Comparison of ENCODE assay signal across 21 cellular contexts in the genomic region with DNA sequence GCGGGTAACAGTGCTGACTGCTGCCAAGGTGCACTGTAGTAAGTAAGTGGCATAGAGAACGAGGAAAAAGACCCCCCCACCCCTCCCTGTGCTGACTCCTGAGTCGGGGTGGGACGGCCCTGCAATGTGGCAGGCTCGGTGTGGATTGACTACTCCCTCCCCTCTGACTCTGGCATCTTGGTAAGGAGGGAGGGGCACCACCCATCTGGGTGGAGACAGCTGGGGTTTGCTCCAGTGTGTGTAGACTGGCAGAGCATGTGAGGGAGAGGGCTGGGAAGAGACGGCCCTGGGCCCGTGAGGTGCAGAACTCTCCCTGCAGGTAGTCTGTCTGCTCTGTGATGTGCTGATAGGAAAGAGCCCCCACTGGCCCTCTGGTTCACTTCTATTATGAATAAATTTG. TPM values are rescaled to one million over a fixed set of nuclear protein-coding genes. Genes with fewer than 3 reads are reported as not detected.
DNase-seq lines count a peak whose midpoint lies in the region; ATAC-seq and TF ChIP-seq lines count a peak whose summit lies in the region.
"Had no signal": no experiment of that assay in that cellular context is flagged by ENCODE, and none has a peak within 500 bp of the region (broad histone marks: within the 10 kb centered on the region; RNA-seq: fewer than 3 reads in every experiment).

No MANE protein-coding gene starts in this region.

- POLR2A ChIA-PET in activated CD4-positive, alpha-beta T cell treated with anti-CD3 and anti-CD28 coated beads, Interleukin-2, amount 10 ng/mL, durations not matched to agents 7 days and 5 days (lab: Charles Lee) = no interaction called here
- POLR2A ChIA-PET in CD8-positive, alpha-beta T cell (lab: Charles Lee) = interaction anchor here (0.9 to 1.5 kb wide), 2 partner anchors 24 to 30 kb away, joined by 3 read pairs; no protein-coding TSS in a partner anchor
- POLR2A ChIA-PET in naive thymus-derived CD8-positive, alpha-beta T cell (lab: Charles Lee) = interaction anchor here (0.6 to 1.4 kb wide), 3 partner anchors 10 to 75 kb away, joined by 3 to 4 read pairs (median 3); no protein-coding TSS in a partner anchor

- peaks cover 19% of the 10 kb centered on the region for H3K4me1 ChIP-seq in CD8-positive, alpha-beta T cell (ENCODE audit: insufficient read depth, low read length)
- H3K4me1 ChIP-seq: esophagus muscularis mucosa, upper lobe of left lung had no signal

- intact Hi-C loops in CD8-positive, alpha-beta T cell (cut with DNase I, micrococcal nuclease) = no loop called here

- H3K9me3 ChIP-seq in CD8-positive, alpha-beta T cell (ENCODE audit: low read length) = no peaks in the 10 kb centered on the region
- H3K9me3 ChIP-seq: esophagus muscularis mucosa, right lobe of liver, upper lobe of left lung had no signal

- H3K27me3 Mint-ChIP-seq in activated CD4-positive, alpha-beta T cell treated with anti-CD3 and anti-CD28 coated beads, Interleukin-2, amount 10 ng/mL, durations not matched to agents 7 days and 5 days = no peaks in the 10 kb centered on the region
- no peaks in the 10 kb centered on the region for H3K27me3 Mint-ChIP-seq in CD8-positive, alpha-beta T cell (ENCODE audit: low read depth)
- H3K27me3 Mint-ChIP-seq in naive thymus-derived CD8-positive, alpha-beta T cell = no peaks in the 10 kb centered on the region
- H3K27me3 Mint-ChIP-seq: stimulated activated naive CD8-positive, alpha-beta T cell treated with anti-CD3 and anti-CD28 coated beads, Interleukin-15, Interleukin-2, amounts not matched to agents 100 ng/mL and 50 ng/mL, for 24 hours had no signal

- H3K4me3 Mint-ChIP-seq in activated CD4-positive, alpha-beta T cell treated with anti-CD3 and anti-CD28 coated beads, Interleukin-2, amount 10 ng/mL, durations not matched to agents 7 days and 5 days = peak overlapping the region; percentile 28
- peak overlapping the region; percentile 61 for H3K4me3 Mint-ChIP-seq in CD8-positive, alpha-beta T cell
- H3K4me3 Mint-ChIP-seq in naive thymus-derived CD8-positive, alpha-beta T cell = peak overlapping the region; percentile 39 to 80 (median 69)
- H3K4me3 Mint-ChIP-seq: stimulated activated naive CD8-positive, alpha-beta T cell treated with anti-CD3 and anti-CD28 coated beads, Interleukin-15, Interleukin-2, amounts not matched to agents 100 ng/mL and 50 ng/mL, for 24 hours; T-helper 1 cell treated with Interleukin-12 subunit alpha and Interleukin-12 subunit beta and Interleukin-4 antibody, amounts not matched to agents 30 μg/mL and 1 μg/mL, for 36 hours had no signal

- H3K36me3 ChIP-seq in CD8-positive, alpha-beta T cell (ENCODE audit: insufficient read depth, low read length) = peaks cover 9% of the 10 kb centered on the region

- no peaks in the 10 kb centered on the region for H3K9me3 Mint-ChIP-seq in activated CD4-positive, alpha-beta T cell treated with anti-CD3 and anti-CD28 coated beads, Interleukin-2, amount 10 ng/mL, durations not matched to agents 7 days and 5 days
- no peaks in the 10 kb centered on the region for H3K9me3 Mint-ChIP-seq in CD8-positive, alpha-beta T cell
- peaks cover 0 to 4% (median 0%) of the 10 kb centered on the region in 9 donors for H3K9me3 Mint-ChIP-seq in naive thymus-derived CD8-positive, alpha-beta T cell
- H3K9me3 Mint-ChIP-seq: stimulated activated naive CD8-positive, alpha-beta T cell treated with anti-CD3 and anti-CD28 coated beads, Interleukin-15, Interleukin-2, amounts not matched to agents 100 ng/mL and 50 ng/mL, for 24 hours; T-helper 1 cell treated with Interleukin-12 subunit alpha and Interleukin-12 subunit beta and Interleukin-4 antibody, amounts not matched to agents 30 μg/mL and 1 μg/mL, for 36 hours had no signal

- ATAC-seq in CD8-positive, alpha-beta T cell = no peak
- peak; percentile 39 to 56 for ATAC-seq in naive thymus-derived CD8-positive, alpha-beta T cell
- ATAC-seq in GM18870 (IDR thresholded peaks at IDR 0.05; ENCODE audit: unreplicated experiment) = no peak
- ATAC-seq in HG03520 (IDR thresholded peaks at IDR 0.05; ENCODE audit: unreplicated experiment) = no peak
- ATAC-seq: activated CD4-positive, CD25-positive, alpha-beta regulatory T cell treated with anti-CD3 and anti-CD28 coated beads, Interleukin-2, amount 50 U/mL, for 24 hours; K562; left lobe of liver; right lobe of liver had no signal

- DNase-seq in activated CD4-positive, alpha-beta T cell treated with anti-CD3 and anti-CD28 coated beads, Interleukin-2, amount 10 ng/mL, durations not matched to agents 7 days and 5 days = no peak
- no peak for DNase-seq in activated CD4-positive, alpha-beta T cell treated with anti-CD3 and anti-CD28 coated beads, Interleukin-2, amount 50 U/mL, for 4 hours
- DNase-seq in CD8-positive, alpha-beta T cell = no peak
- peak in 2 of 10 donors; percentile 6 to 62 for DNase-seq in naive thymus-derived CD8-positive, alpha-beta T cell
- DNase-seq in middle frontal gyrus (ENCODE audit: extremely low spot score, low spot score) = no peak
- DNase-seq: activated CD8-positive, alpha-beta memory T cell treated with anti-CD3 and anti-CD28 coated beads, Interleukin-2, amount 50 U/mL, for 48 hours; H7; MV-4-11; occipital lobe; OCI-M1 had no signal

- H3K4me3 ChIP-seq in CD8-positive, alpha-beta T cell (ENCODE audit: low read depth, low read length) = no peak overlapping the region
- H3K4me3 ChIP-seq: esophagus muscularis mucosa, K562, right lobe of liver, upper lobe of left lung had no signal

- H3K27ac ChIP-seq in CD8-positive, alpha-beta T cell (ENCODE audit: low read depth, low read length) = no peak overlapping the region
- peak overlapping the region; percentile 80 for H3K27ac ChIP-seq in VCaP
- H3K27ac ChIP-seq: esophagus muscularis mucosa, right lobe of liver, upper lobe of left lung had no signal

- TF ChIP-seq CTCF in CD8-positive, alpha-beta T cell (IDR thresholded peaks at IDR 0.05) = no peak
- no peak for TF ChIP-seq CTCF in VCaP (conservative IDR thresholded peaks at IDR 0.05)

- H3K36me3 Mint-ChIP-seq in activated CD4-positive, alpha-beta T cell treated with anti-CD3 and anti-CD28 coated beads, Interleukin-2, amount 10 ng/mL, durations not matched to agents 7 days and 5 days (ENCODE audit: low read depth) = peaks cover 30% of the 10 kb centered on the region
- H3K36me3 Mint-ChIP-seq in CD8-positive, alpha-beta T cell = peaks cover 75% of the 10 kb centered on the region
- H3K36me3 Mint-ChIP-seq in naive thymus-derived CD8-positive, alpha-beta T cell = peaks cover 0 to 56% (median 26%) of the 10 kb centered on the region in 3 donors

- CTCF ChIA-PET in activated CD4-positive, alpha-beta T cell treated with anti-CD3 and anti-CD28 coated beads, Interleukin-2, amount 10 ng/mL, durations not matched to agents 7 days and 5 days (lab: Charles Lee) = interaction anchor here (0.6 kb wide), 1 partner anchor 741 kb away, joined by 3 read pairs; no protein-coding TSS in a partner anchor
- CTCF ChIA-PET in CD8-positive, alpha-beta T cell (lab: Charles Lee) = interaction anchor here (0.9 to 1.8 kb wide), 3 partner anchors 16 to 160 kb away, joined by 3 to 7 read pairs (median 3); no protein-coding TSS in a partner anchor

- peaks cover 25% of the 10 kb centered on the region for H3K4me1 Mint-ChIP-seq in activated CD4-positive, alpha-beta T cell treated with anti-CD3 and anti-CD28 coated beads, Interleukin-2, amount 10 ng/mL, durations not matched to agents 7 days and 5 days
- peaks cover 40% of the 10 kb centered on the region for H3K4me1 Mint-ChIP-seq in CD8-positive, alpha-beta T cell (ENCODE audit: low read depth)
- H3K4me1 Mint-ChIP-seq in naive thymus-derived CD8-positive, alpha-beta T cell = peaks cover 25 to 40% (median 33%) of the 10 kb centered on the region in 4 donors

- peak overlapping the region; percentile 77 for H3K27ac Mint-ChIP-seq in activated CD4-positive, alpha-beta T cell treated with anti-CD3 and anti-CD28 coated beads, Interleukin-2, amount 10 ng/mL, durations not matched to agents 7 days and 5 days
- peak overlapping the region; percentile 84 for H3K27ac Mint-ChIP-seq in CD8-positive, alpha-beta T cell
- H3K27ac Mint-ChIP-seq in naive thymus-derived CD8-positive, alpha-beta T cell = peak overlapping the region; percentile 52 to 92 (median 88)
- H3K27ac Mint-ChIP-seq: T-helper 1 cell treated with Interleukin-12 subunit alpha and Interleukin-12 subunit beta and Interleukin-4 antibody, amounts not matched to agents 30 μg/mL and 1 μg/mL, for 36 hours had no signal

- H3K27me3 ChIP-seq in CD8-positive, alpha-beta T cell (ENCODE audit: insufficient read depth, low read length) = no peaks in the 10 kb centered on the region
- H3K27me3 ChIP-seq: esophagus muscularis mucosa, right lobe of liver, upper lobe of left lung had no signal

RNA-seq across cellular contexts. Expression of a gene that starts 31.0 kb away (rescaled TPM):
- 10 to 100 TPM; 11.0 to 11.9 TPM for total RNA-seq in activated CD4-positive, alpha-beta T cell treated with anti-CD3 and anti-CD28 coated beads, Interleukin-2, amount 10 ng/mL, durations not matched to agents 7 days and 5 days
- 10 to 100 TPM; 14.2 to 15.8 TPM for total RNA-seq in CD8-positive, alpha-beta T cell
- 10 to 100 TPM; 66.3 to 68.0 TPM for total RNA-seq in naive thymus-derived CD8-positive, alpha-beta T cell
- polyA plus RNA-seq in naive thymus-derived CD8-positive, alpha-beta T cell = 10 to 100 TPM; 28.1 to 66.1 (median 30.1) TPM
- total RNA-seq: K562 had no signal
- polyA plus RNA-seq: K562 had no signal

Comparison
In these comparisons a context has a peak if more than half of its experiments do, and no peak if none do; other contexts are left out.
1. ATAC-seq: peak in naive thymus-derived CD8-positive, alpha-beta T cell (2 of 2); none in CD8-positive, alpha-beta T cell (single experiment), GM18870 (single experiment) and HG03520 (single experiment).
2. RNA of a gene that starts 31.0 kb away (total RNA-seq): 66.3 to 68.0 TPM in naive thymus-derived CD8-positive, alpha-beta T cell; 14.2 to 15.8 TPM in CD8-positive, alpha-beta T cell and 11.0 to 11.9 TPM in activated CD4-positive, alpha-beta T cell treated with anti-CD3 and anti-CD28 coated beads, Interleukin-2, amount 10 ng/mL, durations not matched to agents 7 days and 5 days; every median in the first group is over 4 times any median in the second.
3. Peak in every context shown above with its lines, with median percentiles within 50 percentile points of each other: H3K27ac Mint-ChIP-seq and H3K4me3 Mint-ChIP-seq.